17 cellular contexts compared by ENCODE assay signal in the genomic region with DNA sequence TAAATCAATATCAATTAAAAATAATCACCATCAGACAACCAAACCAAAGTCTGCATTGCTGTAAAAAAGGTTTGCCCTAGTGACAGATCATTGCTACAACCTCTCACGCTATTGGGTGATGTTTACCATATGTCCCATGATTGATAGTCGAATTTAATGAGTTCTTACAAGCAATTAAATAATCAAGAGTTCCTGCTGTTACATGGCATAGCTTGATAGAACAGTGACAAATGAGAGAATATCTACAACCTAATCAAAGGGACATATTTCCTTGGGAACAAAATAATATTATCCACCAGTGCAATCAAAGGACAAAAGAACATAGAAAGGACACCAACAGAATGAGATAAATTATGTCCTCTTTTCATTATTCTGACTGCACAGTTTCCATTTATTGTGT.
"Had no signal": no experiment of that assay in that cellular context is flagged by ENCODE, and none has a peak within 500 bp of the region (broad histone marks: within the 10 kb centered on the region; RNA-seq: fewer than 3 reads in every experiment).

No MANE protein-coding gene starts in this region.

- H3K4me3 ChIP-seq: coronary artery, dorsolateral prefrontal cortex, gastrocnemius medialis, heart right ventricle, mucosa of descending colon, pancreas, smooth muscle cell had no signal

- DNase-seq: dorsolateral prefrontal cortex; effector CD8-positive, alpha-beta T cell; gastrocnemius medialis; heart right ventricle; hypothalamus; kidney glomerular epithelial cell; mammary epithelial cell; mucosa of descending colon; naive thymus-derived CD8-positive, alpha-beta T cell; pancreas; right cardiac atrium; stimulated activated CD4-positive, alpha-beta T cell treated with anti-CD3 and anti-CD28 coated beads, Interleukin-2, amount 100 ng/mL, for 48 hours; stimulated activated naive CD4-positive, alpha-beta T cell treated with Interleukin-2 at 50 U/mL for 16 hours; trophoblast cell had no signal

- ATAC-seq: gastrocnemius medialis; heart right ventricle; left lobe of liver; mucosa of descending colon; naive thymus-derived CD8-positive, alpha-beta T cell; pancreas; right cardiac atrium had no signal
